1 cellular context compared by ENCODE assay signal in the genomic region with DNA sequence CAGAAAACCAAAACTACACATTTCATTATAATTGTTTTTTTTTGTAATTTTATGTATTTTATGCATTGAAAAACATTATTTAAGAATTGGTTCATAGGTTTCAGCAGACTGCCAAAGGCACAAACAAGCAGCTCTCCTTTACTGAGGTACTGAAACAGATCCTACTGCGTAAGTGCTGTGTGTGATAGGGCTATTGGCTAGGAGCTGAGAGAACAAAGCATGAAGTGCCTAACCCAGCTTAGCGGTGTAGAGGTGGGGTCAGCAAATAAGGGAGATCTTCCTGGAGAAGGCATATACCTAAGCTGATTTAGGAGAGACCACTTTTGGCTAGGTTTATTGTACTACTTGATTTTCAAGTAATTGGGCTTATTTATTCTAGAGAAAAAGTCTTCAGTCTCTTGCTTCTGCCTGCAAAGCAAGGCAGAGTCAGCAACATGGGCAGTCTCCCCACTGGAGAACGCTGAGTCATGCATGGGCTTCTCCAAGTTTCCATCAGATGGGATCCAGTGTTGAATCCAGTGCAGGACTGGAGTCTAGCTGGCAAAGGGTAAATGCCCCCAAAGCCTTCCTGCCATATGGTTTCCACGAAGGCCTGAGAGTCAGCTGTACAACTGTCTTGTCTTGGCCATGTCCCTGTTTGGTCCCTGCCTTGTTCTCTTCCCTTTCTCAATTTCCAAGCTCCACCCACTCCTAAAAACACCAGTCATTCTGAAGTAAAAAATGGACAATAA.
TF ChIP-seq lines count a peak whose summit lies in the region.

No MANE protein-coding gene starts in this region.

TF ChIP-seq in SK-N-SH, 30 proteins besides CTCF, POLR2A, EP300 and RAD21 (continued from another document):
- no peak for TF ChIP-seq REST (IDR thresholded peaks at IDR 0.05; ENCODE audit: low read depth, low read length)
- no peak for TF ChIP-seq PBX3 (IDR thresholded peaks at IDR 0.05)
- no peak for TF ChIP-seq ZBTB33 (IDR thresholded peaks at IDR 0.05; ENCODE audit: borderline replicate concordance, low read depth)
- TF ChIP-seq RFX5 (IDR thresholded peaks at IDR 0.05; ENCODE audit: low read length) = no peak
- no peak for TF ChIP-seq SMC3 (IDR thresholded peaks at IDR 0.05; ENCODE audit: low read depth, low read length)
- TF ChIP-seq EZH2phosphoT487 (IDR thresholded peaks at IDR 0.05; ENCODE audit: borderline replicate concordance, low read depth) = no peak
